ENCODE assay signal across 9 cellular contexts in the genomic region with DNA sequence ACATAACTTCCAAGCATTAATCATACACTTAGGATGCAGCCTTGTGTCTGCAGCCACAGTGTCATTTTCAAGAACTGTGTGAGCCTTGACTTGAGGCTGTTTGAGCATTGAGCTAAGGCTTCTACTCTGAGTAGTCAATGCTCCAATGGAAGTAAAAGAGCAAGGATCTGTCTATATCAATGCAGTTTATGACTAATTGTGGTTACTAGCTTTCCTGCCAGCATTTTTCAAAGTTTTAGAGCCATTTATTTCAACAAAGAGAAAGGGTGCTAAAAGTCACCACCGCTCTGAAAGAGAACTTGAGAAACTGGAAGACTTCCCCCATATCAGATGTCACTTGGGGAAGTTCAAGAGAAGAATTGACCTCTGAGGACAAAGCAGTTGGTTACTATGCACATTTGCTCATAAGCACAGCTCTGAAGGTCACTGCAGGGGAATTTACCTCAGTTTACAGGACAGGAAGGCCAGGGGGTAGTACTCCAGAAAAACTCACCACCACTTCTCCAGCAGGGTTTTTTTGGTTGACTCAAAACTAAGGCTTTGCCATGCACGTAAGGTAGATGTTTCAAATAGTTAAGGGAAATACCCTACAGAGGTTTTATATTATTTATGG. TPM values are rescaled to one million over a fixed set of nuclear protein-coding genes. Genes with fewer than 3 reads are reported as not detected.
DNase-seq lines count a peak whose midpoint lies in the region; ATAC-seq and TF ChIP-seq lines count a peak whose summit lies in the region.
"Had no signal": no experiment of that assay in that cellular context is flagged by ENCODE, and none has a peak within 500 bp of the region (broad histone marks: within the 10 kb centered on the region; RNA-seq: fewer than 3 reads in every experiment).

No MANE protein-coding gene starts in this region.

- H3K9me3 ChIP-seq in right atrium auricular region, result no peaks in the 10 kb centered on the region

- no peaks in the 10 kb centered on the region for H3K4me1 ChIP-seq in right atrium auricular region

- no peaks in the 10 kb centered on the region for H3K27me3 ChIP-seq in right atrium auricular region

- H3K4me3 ChIP-seq in right atrium auricular region, result no peak overlapping the region

- H3K36me3 ChIP-seq in right atrium auricular region, result no peaks in the 10 kb centered on the region

- intact Hi-C loops in left cardiac atrium (cut with DNase I), result no loop called here

- H3K27ac ChIP-seq in right atrium auricular region, result no peak overlapping the region

- DNase-seq in left cardiac atrium (no peak), right atrium auricular region (ENCODE audit: low spot score) (no peak), SIG-M5 (lab: John Stamatoyannopoulos, UW) (peak; percentile 31), hepatic stellate cell (ENCODE audit: low spot score) (peak; percentile 17), cerebellar cortex (ENCODE audit: low spot score) (no peak), HK-2 (ENCODE audit: unreplicated experiment) (no peak), COR-L47 (lab: John Stamatoyannopoulos, UW) (no peak)

- ATAC-seq in left cardiac atrium (peak; percentile 27 to 44), HG03039 (IDR thresholded peaks at IDR 0.05; ENCODE audit: unreplicated experiment) (peak; percentile 69)

- no peak for TF ChIP-seq CTCF in right atrium auricular region (IDR thresholded peaks at IDR 0.05)

RNA-seq across cellular contexts. Expression of a gene that starts 24.5 kb away (rescaled TPM):
- 1 to 10 TPM; 1.8 to 3.5 TPM for total RNA-seq in left cardiac atrium
- 10 to 100 TPM; 22.8 to 24.7 TPM for total RNA-seq in right atrium auricular region
- total RNA-seq: dermis microvascular lymphatic vessel endothelial cell had no signal

Comparison
In these comparisons a context has a peak if more than half of its experiments do, and no peak if none do; other contexts are left out.
1. RNA of a gene that starts 24.5 kb away (total RNA-seq): 22.8 to 24.7 TPM in right atrium auricular region; 1.8 to 3.5 TPM in left cardiac atrium; every median in the first group is over 4 times any median in the second.
2. DNase-seq: peak in SIG-M5 (single experiment) and hepatic stellate cell (single experiment); none in left cardiac atrium (single experiment), right atrium auricular region (single experiment), cerebellar cortex (single experiment), HK-2 (single experiment) and COR-L47 (single experiment).